12 cellular contexts compared by ENCODE assay signal in genomic region chr16:15502041-15502725, GRCh38.
DNase-seq lines count a peak whose midpoint lies in the region; ATAC-seq and TF ChIP-seq lines count a peak whose summit lies in the region.
"Had no signal": no experiment of that assay in that cellular context is flagged by ENCODE, and none has a peak within 500 bp of the region (broad histone marks: within the 10 kb centered on the region; RNA-seq: fewer than 3 reads in every experiment).

No MANE protein-coding gene starts in this region.

- WGBS in stomach, 5 donors, result 66 to 73% (median 68%) methylated on average over 26 of the region's 26 CpGs

- H3K27me3 ChIP-seq in stomach, result no peaks in the 10 kb centered on the region
- H3K27me3 ChIP-seq: ovary had no signal

- intact Hi-C loops in stomach (cut with DNase I; ENCODE audit: low total_unique reads), result no loop called here

- H3K36me3 ChIP-seq in stomach, result no peaks in the 10 kb centered on the region
- H3K36me3 ChIP-seq: ovary had no signal

- peaks cover 14% of the 10 kb centered on the region for H3K4me1 Mint-ChIP-seq in activated T-cell treated with anti-CD3 and anti-CD28 coated beads, Interleukin-2, amount 50 U/mL, for 24 hours (ENCODE audit: low read depth)

- H3K4me3 ChIP-seq in AG10803 (ENCODE audit: low read length) (no peak overlapping the region), stomach (no peak overlapping the region)
- H3K4me3 ChIP-seq: ovary had no signal

- peaks cover 3% of the 10 kb centered on the region for H3K27me3 Mint-ChIP-seq in activated T-cell treated with anti-CD3 and anti-CD28 coated beads, Interleukin-2, amount 50 U/mL, for 24 hours

- H3K9me3 ChIP-seq in stomach, result no peaks in the 10 kb centered on the region
- H3K9me3 ChIP-seq: ovary had no signal

- TF ChIP-seq CTCF in AG10803 (conservative IDR thresholded peaks at IDR 0.05; ENCODE audit: low read length), result no peak
- TF ChIP-seq CTCF in stomach (IDR thresholded peaks at IDR 0.05), result no peak

- peaks cover 5 to 11% (median 6%) of the 10 kb centered on the region in 4 donors for H3K4me1 ChIP-seq in stomach

- TF ChIP-seq POLR2A in stomach (IDR thresholded peaks at IDR 0.05), result no peak

- ATAC-seq in GM19324 (IDR thresholded peaks at IDR 0.05; ENCODE audit: low FRiP score, unreplicated experiment), result no peak
- ATAC-seq: activated CD8-positive, alpha-beta T cell treated with anti-CD3 and anti-CD28 coated beads, Interleukin-2, amount 10 ng/mL, durations not matched to agents 7 days and 5 days had no signal

- no peak overlapping the region for H3K4me3 Mint-ChIP-seq in activated T-cell treated with anti-CD3 and anti-CD28 coated beads, Interleukin-2, amount 50 U/mL, for 24 hours
- H3K4me3 Mint-ChIP-seq: activated CD8-positive, alpha-beta T cell treated with anti-CD3 and anti-CD28 coated beads, Interleukin-2, amount 10 ng/mL, durations not matched to agents 7 days and 5 days had no signal

- DNase-seq in AG10803 (ENCODE audit: low read depth) (peak; percentile 83), astrocyte of the hippocampus (ENCODE audit: low read depth, low spot score) (peak; percentile 94), left kidney (ENCODE audit: low read depth, low spot score) (peak; percentile 69), stomach (no peak), KBM-7 (no peak)
- no peak for DNase-seq in activated T-cell treated with anti-CD3 and anti-CD28 coated beads, Interleukin-2, amount 50 U/mL, for 24 hours
- DNase-seq: activated CD8-positive, alpha-beta T cell treated with anti-CD3 and anti-CD28 coated beads, Interleukin-2, amount 10 ng/mL, durations not matched to agents 7 days and 5 days; NCI-H1930; ovary; stimulated activated naive CD4-positive, alpha-beta T cell had no signal

- peak overlapping the region in 1 of 5 donors; percentile 25 for H3K27ac ChIP-seq in stomach
- H3K27ac ChIP-seq: ovary had no signal

- H3K9me3 Mint-ChIP-seq in activated T-cell treated with anti-CD3 and anti-CD28 coated beads, Interleukin-2, amount 50 U/mL, for 24 hours, result no peaks in the 10 kb centered on the region

- in situ Hi-C loops in KBM-7 (cut with MboI; ENCODE audit: low pct_unique_long_range_greater_than_20kb, low sequenced_read_pairs), result no loop called here

- no peak for TF ChIP-seq RAD21 in Ishikawa (IDR thresholded peaks at IDR 0.05; ENCODE audit: low read depth)

- H3K36me3 Mint-ChIP-seq in activated T-cell treated with anti-CD3 and anti-CD28 coated beads, Interleukin-2, amount 50 U/mL, for 24 hours (ENCODE audit: low read depth), result no peaks in the 10 kb centered on the region

- H3K27ac Mint-ChIP-seq in activated T-cell treated with anti-CD3 and anti-CD28 coated beads, Interleukin-2, amount 50 U/mL, for 24 hours, result no peak overlapping the region
- H3K27ac Mint-ChIP-seq: activated CD8-positive, alpha-beta T cell treated with anti-CD3 and anti-CD28 coated beads, Interleukin-2, amount 10 ng/mL, durations not matched to agents 7 days and 5 days had no signal

- TF ChIP-seq EP300 in Ishikawa (IDR thresholded peaks at IDR 0.05; ENCODE audit: borderline replicate concordance), result no peak
- no peak for TF ChIP-seq EP300 in stomach (IDR thresholded peaks at IDR 0.05)

TF ChIP-seq in Ishikawa, 13 proteins besides CTCF, POLR2A, EP300 and RAD21:
- TF ChIP-seq ZBTB7A (IDR thresholded peaks at IDR 0.05; ENCODE audit: low read depth), result no peak
- TF ChIP-seq USF1 (IDR thresholded peaks at IDR 0.05), result no peak
- TF ChIP-seq, protein P1, sequence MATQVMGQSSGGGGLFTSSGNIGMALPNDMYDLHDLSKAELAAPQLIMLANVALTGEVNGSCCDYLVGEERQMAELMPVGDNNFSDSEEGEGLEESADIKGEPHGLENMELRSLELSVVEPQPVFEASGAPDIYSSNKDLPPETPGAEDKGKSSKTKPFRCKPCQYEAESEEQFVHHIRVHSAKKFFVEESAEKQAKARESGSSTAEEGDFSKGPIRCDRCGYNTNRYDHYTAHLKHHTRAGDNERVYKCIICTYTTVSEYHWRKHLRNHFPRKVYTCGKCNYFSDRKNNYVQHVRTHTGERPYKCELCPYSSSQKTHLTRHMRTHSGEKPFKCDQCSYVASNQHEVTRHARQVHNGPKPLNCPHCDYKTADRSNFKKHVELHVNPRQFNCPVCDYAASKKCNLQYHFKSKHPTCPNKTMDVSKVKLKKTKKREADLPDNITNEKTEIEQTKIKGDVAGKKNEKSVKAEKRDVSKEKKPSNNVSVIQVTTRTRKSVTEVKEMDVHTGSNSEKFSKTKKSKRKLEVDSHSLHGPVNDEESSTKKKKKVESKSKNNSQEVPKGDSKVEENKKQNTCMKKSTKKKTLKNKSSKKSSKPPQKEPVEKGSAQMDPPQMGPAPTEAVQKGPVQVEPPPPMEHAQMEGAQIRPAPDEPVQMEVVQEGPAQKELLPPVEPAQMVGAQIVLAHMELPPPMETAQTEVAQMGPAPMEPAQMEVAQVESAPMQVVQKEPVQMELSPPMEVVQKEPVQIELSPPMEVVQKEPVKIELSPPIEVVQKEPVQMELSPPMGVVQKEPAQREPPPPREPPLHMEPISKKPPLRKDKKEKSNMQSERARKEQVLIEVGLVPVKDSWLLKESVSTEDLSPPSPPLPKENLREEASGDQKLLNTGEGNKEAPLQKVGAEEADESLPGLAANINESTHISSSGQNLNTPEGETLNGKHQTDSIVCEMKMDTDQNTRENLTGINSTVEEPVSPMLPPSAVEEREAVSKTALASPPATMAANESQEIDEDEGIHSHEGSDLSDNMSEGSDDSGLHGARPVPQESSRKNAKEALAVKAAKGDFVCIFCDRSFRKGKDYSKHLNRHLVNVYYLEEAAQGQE (IDR thresholded peaks at IDR 0.05; ENCODE audit: low read depth), result no peak
- no peak for TF ChIP-seq TCF12 (IDR thresholded peaks at IDR 0.05; ENCODE audit: low read depth)
- TF ChIP-seq EGR1 (IDR thresholded peaks at IDR 0.05), result no peak
- TF ChIP-seq FOXM1 (IDR thresholded peaks at IDR 0.05; ENCODE audit: borderline replicate concordance, low read depth), result no peak
- TF ChIP-seq, protein P2, sequence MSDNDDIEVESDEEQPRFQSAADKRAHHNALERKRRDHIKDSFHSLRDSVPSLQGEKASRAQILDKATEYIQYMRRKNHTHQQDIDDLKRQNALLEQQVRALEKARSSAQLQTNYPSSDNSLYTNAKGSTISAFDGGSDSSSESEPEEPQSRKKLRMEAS (IDR thresholded peaks at IDR 0.05), result 0 out of 2 replicates have a peak, but pooled peaks have one; percentile 29
TF ChIP-seq in Ishikawa: peak in this region for 1.

Comparison
In these comparisons a context has a peak if more than half of its experiments do, and no peak if none do; other contexts are left out.
1. DNase-seq: peak in AG10803 (single experiment), astrocyte of the hippocampus (single experiment) and left kidney (single experiment); none in stomach (single experiment), KBM-7 (single experiment) and activated T-cell treated with anti-CD3 and anti-CD28 coated beads, Interleukin-2, amount 50 U/mL, for 24 hours (single experiment).